Comparison of ENCODE assay signal across 8 cellular contexts in genomic region chrX:11666180-11666579, GRCh38. TPM values are rescaled to one million over a fixed set of nuclear protein-coding genes. Genes with fewer than 3 reads are reported as not detected.
DNase-seq lines count a peak whose midpoint lies in the region; ATAC-seq and TF ChIP-seq lines count a peak whose summit lies in the region.

No MANE protein-coding gene starts in this region.

- H3K36me3 ChIP-seq in OCI-LY3 (replicated peaks; ENCODE audit: low read depth, low read length), result no peaks in the 10 kb centered on the region
- H3K36me3 ChIP-seq in right atrium auricular region, result no peaks in the 10 kb centered on the region

- CTCF ChIA-PET in GM10248 (lab: Yijun Ruan, JAX), result interaction anchor here (1.0 to 1.9 kb wide), 8 partner anchors 8 to 134 kb away, joined by 3 to 9 read pairs (median 4); no protein-coding TSS in a partner anchor

- H4K20me1 ChIP-seq in OCI-LY3 (ENCODE audit: insufficient read depth, low read length), result no peaks in the 10 kb centered on the region

- H3K9me3 ChIP-seq in OCI-LY3 (ENCODE audit: insufficient read depth, low read length) (no peaks in the 10 kb centered on the region), right atrium auricular region (no peaks in the 10 kb centered on the region)

- DNase-seq in GM10248 (ENCODE audit: extremely low spot score) (peak; percentile 24), right atrium auricular region (ENCODE audit: low spot score) (no peak), sciatic nerve (ENCODE audit: low spot score) (no peak), NCI-H2196 (lab: John Stamatoyannopoulos, UW; ENCODE audit: unreplicated experiment) (no peak), midbrain (lab: John Stamatoyannopoulos, UW) (no peak), amniotic stem cell (lab: John Stamatoyannopoulos, UW) (no peak)

- no peak overlapping the region for H3K9ac ChIP-seq in OCI-LY3 (ENCODE audit: low read length)

- POLR2A ChIA-PET in GM10248 (lab: Yijun Ruan, JAX), result no interaction called here

- H2AFZ ChIP-seq in OCI-LY3 (ENCODE audit: low read depth, low read length), result no peak overlapping the region

- H3K27ac ChIP-seq in OCI-LY3 (ENCODE audit: low read length), result no peak overlapping the region
- no peak overlapping the region for H3K27ac ChIP-seq in right atrium auricular region

- peak; percentile 33 for ATAC-seq in sciatic nerve
- no peak for ATAC-seq in HG02938 (IDR thresholded peaks at IDR 0.05; ENCODE audit: unreplicated experiment)

- H3K27me3 ChIP-seq in OCI-LY3 (ENCODE audit: low read depth, low read length) (peaks cover 5% of the 10 kb centered on the region; the same call in 1 of the 2 replicates), right atrium auricular region (no peaks in the 10 kb centered on the region)

- H3K4me1 ChIP-seq in OCI-LY3 (ENCODE audit: low read length), result no peaks in the 10 kb centered on the region; the same call in 1 of the 2 replicates
- no peaks in the 10 kb centered on the region for H3K4me1 ChIP-seq in right atrium auricular region

- intact Hi-C loops in sciatic nerve (cut with DNase I), result no loop called here

- TF ChIP-seq CTCF in GM10248 (IDR thresholded peaks at IDR 0.05; ENCODE audit: control extremely low read depth, extremely low read depth, low read depth, missing control alignments), result no peak
- TF ChIP-seq CTCF in OCI-LY3 (IDR thresholded peaks at IDR 0.05; ENCODE audit: low read depth, low read length), result no peak
- no peak for TF ChIP-seq CTCF in right atrium auricular region (IDR thresholded peaks at IDR 0.05)

- H3K4me3 ChIP-seq in OCI-LY3 (ENCODE audit: low read length) (no peak overlapping the region), right atrium auricular region (peak overlapping the region; percentile 30 to 50)

- H3K79me2 ChIP-seq in OCI-LY3 (ENCODE audit: low read length), result no peaks in the 10 kb centered on the region

- H3K4me2 ChIP-seq in OCI-LY3 (ENCODE audit: low read length), result peak overlapping the region; percentile 22; the same call in 1 of the 2 replicates

RNA-seq across cellular contexts. Expression of gene ARHGAP6, which starts 0.5 kb away (rescaled TPM):
- total RNA-seq in right atrium auricular region (1 to 10 TPM; 5.1 to 9.4 TPM), sciatic nerve (13.8 TPM)
